9 cellular contexts compared by ENCODE assay signal in the genomic region with DNA sequence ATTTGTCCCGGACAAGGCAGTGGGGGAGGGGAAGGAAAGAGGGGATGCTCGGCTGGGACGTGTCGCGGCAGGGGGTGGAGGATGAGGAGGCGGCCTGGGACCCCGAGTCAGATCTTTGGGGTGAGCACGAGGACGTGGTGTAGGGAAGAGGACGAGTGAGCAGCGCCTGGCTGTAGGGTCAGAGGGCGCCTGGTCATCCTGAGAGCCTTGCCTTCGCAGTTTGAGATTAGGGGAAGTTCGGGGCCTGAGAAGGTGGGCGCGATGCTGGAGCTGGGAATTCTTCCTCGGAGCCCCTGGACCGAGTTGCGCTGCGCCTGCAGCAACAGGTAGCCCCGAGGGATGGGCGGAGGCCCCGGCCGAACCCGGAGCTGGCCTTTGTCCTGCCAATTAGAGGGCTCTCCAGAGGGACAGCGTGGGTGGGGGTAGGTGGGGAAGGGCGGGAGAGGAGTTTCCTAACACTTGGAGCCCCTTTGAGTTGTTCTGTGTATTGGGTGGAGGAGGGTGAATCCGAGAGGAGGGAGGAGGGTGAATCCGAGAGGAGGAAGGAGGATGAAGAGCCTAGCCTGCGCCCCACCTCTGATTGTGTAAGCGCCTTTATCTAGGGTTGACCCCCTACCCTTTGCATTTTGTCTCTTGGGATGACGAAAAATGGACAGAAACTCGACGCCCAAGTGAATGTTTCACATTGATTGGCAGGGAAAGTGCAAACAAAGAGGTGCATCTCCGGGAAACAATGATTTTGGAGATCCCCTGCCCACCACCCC.
A peak's percentile ranks its signal among the peaks of the same experiment; 100 is the strongest.
DNase-seq lines count a peak whose midpoint lies in the region; ATAC-seq, FAIRE-seq and TF ChIP-seq lines count a peak whose summit lies in the region.
"Had no signal": no experiment of that assay in that cellular context is flagged by ENCODE, and none has a peak within 500 bp of the region (broad histone marks: within the 10 kb centered on the region; RNA-seq: fewer than 3 reads in every experiment).

No MANE protein-coding gene starts in this region.

- DNase-seq in activated T-cell treated with anti-CD3 and anti-CD28 coated beads, Interleukin-2, amount 50 U/mL, for 72 hours: no peak
- DNase-seq in activated T-cell treated with anti-CD3 and anti-CD28 coated beads, Interleukin-2, amount 50 U/mL, for 1 hour: no peak
- no peak for DNase-seq in chondrocyte (ENCODE audit: low spot score)
- no peak for DNase-seq in mesenchymal stem cell
- DNase-seq in hepatic stellate cell (ENCODE audit: low spot score): no peak
- no peak for DNase-seq in urothelium cell line (ENCODE audit: low spot score)
- DNase-seq in activated effector memory CD4-positive, alpha-beta T cell treated with Interleukin-2 at 50 U/mL for 16 hours: no peak

- no peak overlapping the region for H3K27ac Mint-ChIP-seq in activated T-cell treated with anti-CD3 and anti-CD28 coated beads, Interleukin-2, amount 50 U/mL, for 72 hours
- H3K27ac Mint-ChIP-seq in chondrocyte (ENCODE audit: unreplicated experiment): no peak overlapping the region
- H3K27ac Mint-ChIP-seq: activated naive CD4-positive, alpha-beta T cell treated with anti-CD3 and anti-CD28 coated beads, Interleukin-2, amount 50 U/mL, for 24 hours had no signal

- peak overlapping the region in 1 of 2 experiments; percentile 46 for H3K14ac ChIP-seq in mesenchymal stem cell (ENCODE audit: low read length in 2 of 2)

- H3K4me1 Mint-ChIP-seq in activated T-cell treated with anti-CD3 and anti-CD28 coated beads, Interleukin-2, amount 50 U/mL, for 72 hours (ENCODE audit: low read depth): peaks cover 24% of the 10 kb centered on the region
- H3K4me1 Mint-ChIP-seq in chondrocyte (ENCODE audit: low read depth): peaks cover 37% of the 10 kb centered on the region

- no peak overlapping the region for H3K18ac ChIP-seq in mesenchymal stem cell (ENCODE audit: low read depth in 1 of 2, low read length in 2 of 2)

- no peak overlapping the region for H3K23ac ChIP-seq in mesenchymal stem cell (ENCODE audit: low read length in 2 of 2)

- peak overlapping the region; percentile 70 to 81 for H3K4me3 Mint-ChIP-seq in activated T-cell treated with anti-CD3 and anti-CD28 coated beads, Interleukin-2, amount 50 U/mL, for 72 hours
- H3K4me3 Mint-ChIP-seq in chondrocyte (ENCODE audit: unreplicated experiment): peak overlapping the region; percentile 86

- H3K4me3 ChIP-seq in mesenchymal stem cell (ENCODE audit: insufficient read depth in 1 of 2, low read depth in 1 of 2, low read length in 2 of 2) (peak overlapping the region; percentile 54 to 78), urinary bladder (ENCODE audit: low read depth, low read length) (peak overlapping the region; percentile 41)

- peak overlapping the region; percentile 68 for H2AK5ac ChIP-seq in mesenchymal stem cell (ENCODE audit: low read length, severe bottlenecking)

- H2BK15ac ChIP-seq in mesenchymal stem cell (ENCODE audit: low read depth, poor library complexity, severe bottlenecking): no peak overlapping the region

- H3K9me3 ChIP-seq in mesenchymal stem cell (ENCODE audit: control insufficient read depth, low read length): no peaks in the 10 kb centered on the region

- H3K9ac ChIP-seq in mesenchymal stem cell (ENCODE audit: low read length): no peak overlapping the region

- no peak overlapping the region for H4K91ac ChIP-seq in mesenchymal stem cell (ENCODE audit: low read length)

- H3K4ac ChIP-seq in mesenchymal stem cell (ENCODE audit: low read depth in 1 of 2, low read length in 2 of 2): no peak overlapping the region

- ATAC-seq in activated T-cell treated with anti-CD3 and anti-CD28 coated beads, Interleukin-2, amount 50 U/mL, for 72 hours (replicated peaks in 1 of 2): peak in 1 of 2 donors; percentile 30

- peaks cover 78% of the 10 kb centered on the region for H3K27me3 Mint-ChIP-seq in activated T-cell treated with anti-CD3 and anti-CD28 coated beads, Interleukin-2, amount 50 U/mL, for 72 hours (ENCODE audit: low read depth)
- peaks cover 18% of the 10 kb centered on the region for H3K27me3 Mint-ChIP-seq in chondrocyte (ENCODE audit: low read depth)

- H3K4me1 ChIP-seq in mesenchymal stem cell (ENCODE audit: control insufficient read depth, insufficient read depth, low read depth, low read length) (peaks cover 23% of the 10 kb centered on the region), urinary bladder (ENCODE audit: insufficient read depth) (no peaks in the 10 kb centered on the region)

- no peak overlapping the region for H3K27ac ChIP-seq in mesenchymal stem cell (ENCODE audit: low read length, poor library complexity, severe bottlenecking)
- H3K27ac ChIP-seq in urinary bladder (ENCODE audit: low read depth): no peak overlapping the region

- FAIRE-seq in urothelium cell line (lab: Jason Lieb, UNC): no peak

- TF ChIP-seq CTCF in chondrocyte (IDR thresholded peaks at IDR 0.05): no peak

- H4K8ac ChIP-seq in mesenchymal stem cell (ENCODE audit: low read length): no peak overlapping the region

- no peak overlapping the region for H2BK120ac ChIP-seq in mesenchymal stem cell (ENCODE audit: low read depth, low read length)

- no peaks in the 10 kb centered on the region for H3K9me3 Mint-ChIP-seq in activated T-cell treated with anti-CD3 and anti-CD28 coated beads, Interleukin-2, amount 50 U/mL, for 72 hours
- no peaks in the 10 kb centered on the region for H3K9me3 Mint-ChIP-seq in chondrocyte (ENCODE audit: low read depth)

- peak overlapping the region in 1 of 2 experiments; percentile 56 for H2BK12ac ChIP-seq in mesenchymal stem cell (ENCODE audit: low read length in 2 of 2)

- H2BK5ac ChIP-seq in mesenchymal stem cell (ENCODE audit: low read depth, low read length, poor library complexity, severe bottlenecking): no peak overlapping the region

- H3K36me3 ChIP-seq in mesenchymal stem cell (ENCODE audit: control insufficient read depth in 1 of 2, insufficient read depth in 2 of 2, low read depth in 1 of 2, low read length in 2 of 2): no peaks in the 10 kb centered on the region
- no peaks in the 10 kb centered on the region for H3K36me3 ChIP-seq in urinary bladder (ENCODE audit: insufficient read depth)

- H3K4me2 ChIP-seq in mesenchymal stem cell (ENCODE audit: low read length, poor library complexity, severe bottlenecking): peak overlapping the region; percentile 92

- H3K27me3 ChIP-seq in mesenchymal stem cell (ENCODE audit: control insufficient read depth in 1 of 2, insufficient read depth in 1 of 2, low read length in 2 of 2): peaks cover 43 to 59% of the 10 kb centered on the region in 2 experiments

- no peaks in the 10 kb centered on the region for H3K79me1 ChIP-seq in mesenchymal stem cell (replicated peaks; ENCODE audit: low read length, poor library complexity, severe bottlenecking)

- H3K36me3 Mint-ChIP-seq in activated T-cell treated with anti-CD3 and anti-CD28 coated beads, Interleukin-2, amount 50 U/mL, for 72 hours (ENCODE audit: insufficient read depth in 2 of 2): peaks cover 2% of the 10 kb centered on the region in 2 donors
- H3K36me3 Mint-ChIP-seq in chondrocyte (ENCODE audit: low read depth): no peaks in the 10 kb centered on the region
- H3K36me3 Mint-ChIP-seq: activated naive CD4-positive, alpha-beta T cell treated with anti-CD3 and anti-CD28 coated beads, Interleukin-2, amount 50 U/mL, for 24 hours had no signal

- WGBS in mesenchymal stem cell: 3% methylated on average over 35 of the region's 35 CpGs
- 9% methylated on average over 35 of the region's 35 CpGs for WGBS in urinary bladder

- no peak overlapping the region for H2AFZ ChIP-seq in mesenchymal stem cell (ENCODE audit: low read depth, low read length)
